8 cellular contexts compared by ENCODE assay signal in the genomic region with DNA sequence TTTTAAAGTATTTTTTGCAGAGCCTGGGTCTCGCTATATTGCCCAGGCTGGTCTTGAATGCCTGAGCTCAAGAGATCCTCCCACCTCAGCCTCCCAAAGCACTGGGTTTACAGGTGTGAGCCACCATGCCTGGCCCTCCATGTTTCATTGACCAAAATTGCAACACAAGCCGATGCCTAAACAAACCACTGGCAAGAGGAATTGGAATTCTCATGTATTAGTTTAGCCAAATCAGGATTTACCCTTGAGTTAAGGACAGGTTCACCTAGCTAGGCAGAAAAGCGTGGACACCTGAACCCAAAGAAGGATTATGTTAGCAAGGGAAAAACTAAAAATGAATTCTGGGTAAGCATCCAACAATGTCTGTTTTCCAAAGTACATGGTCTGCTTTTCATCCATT.
"Had no signal": no experiment of that assay in that cellular context is flagged by ENCODE, and none has a peak within 500 bp of the region (broad histone marks: within the 10 kb centered on the region; RNA-seq: fewer than 3 reads in every experiment).

No MANE protein-coding gene starts in this region.

- H2AFZ ChIP-seq: GM23248, GM23338 had no signal

- H3K9me3 ChIP-seq: HAP-1 had no signal

- H3K36me3 ChIP-seq: HAP-1 had no signal

- H3K4me3 ChIP-seq: GM23248, GM23338, HAP-1 had no signal

- H3K9ac ChIP-seq: GM23248 had no signal

- FAIRE-seq: H1 had no signal

- H3K4me1 ChIP-seq: HAP-1 had no signal

- DNase-seq: GOT3, H7, H9, HFFc6 had no signal

- ATAC-seq: GM23338 had no signal

- H3K4me2 ChIP-seq: GM23338 had no signal

- H3K27ac ChIP-seq: GM23248 had no signal
